Comparison of ENCODE assay signal across 20 cellular contexts in genomic region chr9:121876212-121876611, GRCh38.
"Had no signal": no experiment of that assay in that cellular context is flagged by ENCODE, and none has a peak within 500 bp of the region (broad histone marks: within the 10 kb centered on the region; RNA-seq: fewer than 3 reads in every experiment).

No MANE protein-coding gene starts in this region.

- H3K9me3 Mint-ChIP-seq: activated naive CD4-positive, alpha-beta T cell treated with anti-CD3 and anti-CD28 coated beads, Interleukin-2, amount 50 U/mL, for 72 hours; effector memory CD8-positive, alpha-beta T cell; naive B cell had no signal

- H3K4me3 Mint-ChIP-seq: activated CD4-positive, alpha-beta T cell treated with anti-CD3 and anti-CD28 coated beads for 36 hours; effector memory CD8-positive, alpha-beta T cell; naive B cell had no signal

- H3K36me3 ChIP-seq: adrenal gland, left ventricle myocardium inferior, pancreas, sigmoid colon, spleen, upper lobe of right lung had no signal

- H3K27ac Mint-ChIP-seq: activated CD4-positive, alpha-beta T cell treated with anti-CD3 and anti-CD28 coated beads for 36 hours; activated naive CD4-positive, alpha-beta T cell treated with anti-CD3 and anti-CD28 coated beads, Interleukin-2, amount 50 U/mL, for 72 hours; effector memory CD8-positive, alpha-beta T cell; naive B cell had no signal

- ATAC-seq: activated CD4-positive, alpha-beta T cell treated with anti-CD3 and anti-CD28 coated beads for 36 hours; activated naive CD4-positive, alpha-beta T cell treated with anti-CD3 and anti-CD28 coated beads, Interleukin-2, amount 50 U/mL, for 72 hours; effector memory CD8-positive, alpha-beta T cell; mucosa of descending colon; pancreas had no signal

- H3K27ac ChIP-seq: adrenal gland, foreskin keratinocyte, pancreas, sigmoid colon, spleen, upper lobe of right lung had no signal

- H3K4me1 Mint-ChIP-seq: activated CD4-positive, alpha-beta T cell treated with anti-CD3 and anti-CD28 coated beads for 36 hours; naive B cell had no signal

- H3K4me3 ChIP-seq: adrenal gland, left ventricle myocardium inferior, mucosa of descending colon, pancreas, sigmoid colon, spleen, upper lobe of right lung had no signal

- H3K9me3 ChIP-seq: adrenal gland, left ventricle myocardium inferior, mucosa of descending colon, pancreas, sigmoid colon, spleen, upper lobe of right lung had no signal

- DNase-seq: activated CD4-positive, alpha-beta T cell treated with anti-CD3 and anti-CD28 coated beads for 36 hours; activated CD4-positive, alpha-beta T cell treated with anti-CD3 and anti-CD28 coated beads, Interleukin-2, amount 50 U/mL, for 48 hours; activated gamma-delta T cell treated with Interleukin-2 at 50 U/mL for 16 hours; dermis blood vessel endothelial cell; effector memory CD8-positive, alpha-beta T cell; foreskin keratinocyte; glutamatergic neuron; hypothalamus; islet precursor cell; mucosa of descending colon; naive B cell; pancreas; sigmoid colon; spleen; stimulated activated CD4-positive, alpha-beta T cell treated with anti-CD3 and anti-CD28 coated beads, Interleukin-4, amount 100 ng/mL, for 4 hours; stimulated activated naive CD4-positive, alpha-beta T cell; upper lobe of right lung had no signal

- H3K4me1 ChIP-seq: adrenal gland, foreskin keratinocyte, pancreas, spleen, upper lobe of right lung had no signal

- H3K36me3 Mint-ChIP-seq: activated naive CD4-positive, alpha-beta T cell treated with anti-CD3 and anti-CD28 coated beads, Interleukin-2, amount 50 U/mL, for 72 hours; naive B cell had no signal

- H3K27me3 ChIP-seq: adrenal gland, foreskin keratinocyte, pancreas, sigmoid colon, spleen, upper lobe of right lung had no signal

- H3K27me3 Mint-ChIP-seq: activated CD4-positive, alpha-beta T cell treated with anti-CD3 and anti-CD28 coated beads for 36 hours; naive B cell had no signal
